Comparison of ENCODE assay signal across 8 cellular contexts in the genomic region with DNA sequence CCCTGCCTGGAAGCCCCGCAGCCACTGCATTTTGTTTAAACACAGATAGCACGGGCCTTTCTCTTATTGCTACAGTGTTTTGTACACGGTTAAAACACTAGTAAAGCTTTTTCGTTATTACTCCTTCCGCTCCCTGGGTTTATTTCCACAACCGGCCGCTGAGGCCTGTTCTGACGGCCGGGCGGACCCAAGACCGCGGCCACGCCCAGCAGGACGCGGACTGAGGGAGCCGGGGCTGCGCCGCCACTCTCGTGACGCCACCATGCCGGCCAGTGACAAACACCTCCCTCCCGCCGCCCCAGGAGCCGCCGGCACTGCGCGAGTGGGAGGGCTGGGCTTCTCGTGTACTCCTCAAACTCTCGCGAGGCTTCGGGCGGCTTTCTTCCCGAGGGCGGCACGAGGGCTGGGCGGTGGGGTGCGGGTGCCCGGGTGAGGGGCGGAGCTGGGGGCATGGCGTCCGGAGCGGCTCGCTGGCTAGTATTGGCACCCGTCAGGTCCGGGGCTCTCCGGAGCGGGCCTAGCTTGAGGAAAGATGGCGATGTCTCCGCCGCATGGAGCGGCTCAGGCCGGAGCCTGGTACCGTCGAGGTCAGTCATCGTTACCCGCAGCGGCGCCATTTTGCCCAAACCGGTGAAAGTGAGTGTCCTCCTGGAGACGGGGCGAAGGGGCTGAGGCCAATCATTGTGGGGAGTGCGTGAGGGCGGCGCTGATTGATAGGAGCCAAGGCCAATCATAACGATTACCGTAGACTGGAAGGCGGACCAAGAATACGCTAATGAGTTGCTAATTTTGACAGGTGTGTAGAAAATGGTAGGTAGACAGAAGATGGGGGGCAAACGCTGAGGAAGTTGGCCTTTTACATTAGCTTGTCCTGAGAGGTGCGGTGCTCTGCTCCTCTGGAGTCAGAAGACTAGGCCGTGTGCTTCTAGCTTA. TPM values are rescaled to one million over a fixed set of nuclear protein-coding genes. Genes with fewer than 3 reads are reported as not detected.
A peak's percentile ranks its signal among the peaks of the same experiment; 100 is the strongest.
DNase-seq lines count a peak whose midpoint lies in the region; ATAC-seq, FAIRE-seq and TF ChIP-seq lines count a peak whose summit lies in the region.

SMDT1 (plus strand) TSS at position 382 of the 933 bp plus-strand sequence; CDS start at position 451, 69 bp downstream.

- H3K4me2 ChIP-seq in OCI-LY7 (ENCODE audit: low read length): peak within 1 kb of the TSS; percentile 91
- peak within 1 kb of the TSS; percentile 90 for H3K4me2 ChIP-seq in endothelial cell of umbilical vein (ENCODE audit: insufficient read depth, low read length)

- intact Hi-C loops in OCI-LY7 (cut with micrococcal nuclease; ENCODE audit: unreplicated experiment) (loop anchor here (1.0 kb wide), 1 partner anchor 318 kb away; no protein-coding TSS in a partner anchor), endothelial cell of umbilical vein (cut with micrococcal nuclease) (loop anchor here (1.0 kb wide), 2 partner anchors 9 to 11 kb away; partner anchors contain the start of genes NAGA and NDUFA6)

- H3K4me1 ChIP-seq in OCI-LY7 (ENCODE audit: insufficient read depth, low read length, poor library complexity, severe bottlenecking) (peaks cover 15% of the 10 kb centered on the region), endothelial cell of umbilical vein (ENCODE audit: control insufficient read depth, extremely low read depth, insufficient read depth, low read length) (peaks cover 17% of the 10 kb centered on the region)

- H3K79me2 ChIP-seq in OCI-LY7 (ENCODE audit: insufficient read depth, low read depth, low read length): peaks cover 21% of the 10 kb centered on the region
- peaks cover 18% of the 10 kb centered on the region for H3K79me2 ChIP-seq in endothelial cell of umbilical vein (ENCODE audit: control insufficient read depth, insufficient read depth, low read length)

- BruUV-seq in OCI-LY7 (replicated peaks; lab: Mats Ljungman, UMichigan) (no TSS peak), endothelial cell of umbilical vein (replicated peaks; lab: Mats Ljungman, UMichigan) (TSS peak; percentile 75)

- no peaks in the 10 kb centered on the region for H3K9me1 ChIP-seq in endothelial cell of umbilical vein (replicated peaks; ENCODE audit: control insufficient read depth, extremely low read depth, insufficient read depth, low read length)

- peak within 1 kb of the TSS; percentile 58; the same call in 1 of the 2 replicates for H2AFZ ChIP-seq in OCI-LY7 (ENCODE audit: low read length)
- peak within 1 kb of the TSS; percentile 77 for H2AFZ ChIP-seq in endothelial cell of umbilical vein (ENCODE audit: low read depth, low read length)

- peak; percentile 82 for TF ChIP-seq POLR2A in endothelial cell of umbilical vein (IDR thresholded peaks at IDR 0.05; ENCODE audit: low read depth, low read length)

- POLR2A ChIA-PET in OCI-LY7 (lab: Charles Lee): interaction anchor here (0.6 to 2.9 kb wide), 4 partner anchors 11 to 40 kb away, joined by 3 to 18 read pairs (median 4); partner anchors contain the start of gene NDUFA6
- POLR2A ChIA-PET in endothelial cell of umbilical vein (lab: Charles Lee): interaction anchor here (0.5 to 1.5 kb wide), 4 partner anchors 9 to 140 kb away, joined by 3 to 6 read pairs (median 4); partner anchors contain the start of gene NDUFA6

- CTCF ChIA-PET in OCI-LY7 (lab: Charles Lee; ENCODE audit: unreplicated experiment): no interaction called here
- CTCF ChIA-PET in endothelial cell of umbilical vein (lab: Charles Lee): interaction anchor here (0.6 to 3.0 kb wide), 4 partner anchors 10 to 115 kb away, joined by 3 to 26 read pairs (median 4); partner anchors contain the start of gene NDUFA6

- peak within 1 kb of the TSS; percentile 91 for H3K9ac ChIP-seq in endothelial cell of umbilical vein (replicated peaks; ENCODE audit: extremely low read depth, insufficient read depth, low read length)

- dilution Hi-C loops in endothelial cell of umbilical vein (cut with MboI; ENCODE audit: extremely low pct_ligation_motif_present, low sequenced_read_pairs): no loop called here

- no peaks in the 10 kb centered on the region for H3K27me3 ChIP-seq in endothelial cell of umbilical vein (ENCODE audit: control insufficient read depth in 2 of 2, insufficient read depth in 2 of 2, low read length in 2 of 2)

- peak; percentile 72 for ATAC-seq in GM21526 (IDR thresholded peaks at IDR 0.05; ENCODE audit: low FRiP score, unreplicated experiment)

- no peaks in the 10 kb centered on the region for H3K9me2 ChIP-seq in OCI-LY7 (ENCODE audit: insufficient read depth, low read length)

- H3K36me3 ChIP-seq in OCI-LY7 (ENCODE audit: insufficient read depth, low read length) (peaks cover 32% of the 10 kb centered on the region), endothelial cell of umbilical vein (ENCODE audit: control insufficient read depth in 2 of 2, extremely low read depth in 1 of 2, insufficient read depth in 2 of 2, low read length in 2 of 2) (peaks cover 12 to 23% of the 10 kb centered on the region in 2 experiments)

- no peaks in the 10 kb centered on the region for H3K9me3 ChIP-seq in OCI-LY7 (ENCODE audit: low read length)
- H3K9me3 ChIP-seq in endothelial cell of umbilical vein (replicated peaks; ENCODE audit: control insufficient read depth, insufficient read depth, low read length): no peaks in the 10 kb centered on the region

- DNase-seq in D721Med (ENCODE audit: insufficient read length, low spot score) (peak; percentile 80), HuH-7.5 (ENCODE audit: low spot score) (peak; percentile 97), OCI-LY7 (ENCODE audit: low spot score) (peak; percentile 99), activated T-cell treated with anti-CD3 and anti-CD28 coated beads for 1 hour (ENCODE audit: low read depth) (peak; percentile 98), endothelial cell of umbilical vein (ENCODE audit: low read depth, low spot score) (peak; percentile 98), midbrain (lab: John Stamatoyannopoulos, UW) (peak; percentile 97)
- peak; percentile 97 to 98 for DNase-seq in stimulated activated CD8-positive, alpha-beta memory T cell treated with anti-CD3 and anti-CD28 coated beads, Interleukin-2, amount 100 ng/mL, for 1 hour (ENCODE audit: low read depth in 2 of 2)

- peak within 1 kb of the TSS; percentile 70 for H3K27ac ChIP-seq in OCI-LY7 (ENCODE audit: low read depth, low read length, poor library complexity, severe bottlenecking)
- H3K27ac ChIP-seq in endothelial cell of umbilical vein (ENCODE audit: insufficient read depth, low read depth, low read length): peak within 1 kb of the TSS; percentile 84

- TF ChIP-seq CTCF in D721Med (IDR thresholded peaks at IDR 0.05; ENCODE audit: insufficient read depth, missing control alignments) (no peak), OCI-LY7 (conservative IDR thresholded peaks at IDR 0.05; ENCODE audit: low read length) (no peak), endothelial cell of umbilical vein (IDR thresholded peaks at IDR 0.05; ENCODE audit: extremely low read depth in 1 of 2, insufficient read depth in 1 of 2, low read depth in 1 of 2, low read length in 2 of 2) (no peak)

- no peak for FAIRE-seq in D721Med (lab: Jason Lieb, UNC)
- peak; percentile 99 for FAIRE-seq in endothelial cell of umbilical vein (lab: Jason Lieb, UNC)

- H3K4me3 ChIP-seq in OCI-LY7 (ENCODE audit: low read depth, low read length, poor library complexity, severe bottlenecking): peak within 1 kb of the TSS; percentile 79
- H3K4me3 ChIP-seq in endothelial cell of umbilical vein (replicated peaks in 1 of 3; ENCODE audit: insufficient read depth in 1 of 3, low read depth in 1 of 3, low read length in 3 of 3): peak within 1 kb of the TSS; percentile 59 to 96 (median 79)

- no peaks in the 10 kb centered on the region for H4K20me1 ChIP-seq in OCI-LY7 (ENCODE audit: insufficient read depth, low read length)
- H4K20me1 ChIP-seq in endothelial cell of umbilical vein (replicated peaks; ENCODE audit: control insufficient read depth, extremely low read depth, insufficient read depth, low read length): no peaks in the 10 kb centered on the region

TF ChIP-seq in endothelial cell of umbilical vein, 7 proteins besides CTCF, POLR2A, EP300 and RAD21:
- TF ChIP-seq, protein P1, sequence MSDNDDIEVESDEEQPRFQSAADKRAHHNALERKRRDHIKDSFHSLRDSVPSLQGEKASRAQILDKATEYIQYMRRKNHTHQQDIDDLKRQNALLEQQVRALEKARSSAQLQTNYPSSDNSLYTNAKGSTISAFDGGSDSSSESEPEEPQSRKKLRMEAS (IDR thresholded peaks at IDR 0.05; ENCODE audit: insufficient read depth, insufficient read length): peak; percentile 63
- TF ChIP-seq FOS (IDR thresholded peaks at IDR 0.05; ENCODE audit: borderline replicate concordance, insufficient read depth, low read length) (no peak), POLR2AphosphoS5 (IDR thresholded peaks at IDR 0.05; ENCODE audit: insufficient read depth, low read depth, low read length) (peak; percentile 94)

RNA-seq across cellular contexts. Expression of gene SMDT1, which starts in this region (rescaled TPM):
- 23.0 and 31.5 TPM in 2 replicates for total RNA-seq in OCI-LY7 (2014; rRNA removed; shearing (Covaris generic))
- total RNA-seq in OCI-LY7 (2022): 111 and 114 TPM in 2 replicates
- total RNA-seq in endothelial cell of umbilical vein: 61.2 and 64.8 TPM in 2 replicates
- 57.9 and 74.2 TPM in 2 replicates for polyA plus RNA-seq in endothelial cell of umbilical vein
- polyA plus RNA-seq in endothelial cell of umbilical vein (2011; cell fraction: cytosol; rRNA removed): 63.3 and 67.0 TPM in 2 replicates
- polyA plus RNA-seq in endothelial cell of umbilical vein (2011; cell fraction: nucleus; rRNA removed): 15.9 and 25.6 TPM in 2 replicates
- 45.3 and 54.5 TPM in 2 replicates for polyA plus RNA-seq in endothelial cell of umbilical vein (2012)
- polyA minus RNA-seq in endothelial cell of umbilical vein: 8.8 and 13.9 TPM in 2 replicates
- polyA minus RNA-seq in endothelial cell of umbilical vein (2011; cell fraction: cytosol; rRNA and poly(A)+ RNA removed): 9.1 TPM
- 10.1 and 11.7 TPM in 2 replicates for polyA minus RNA-seq in endothelial cell of umbilical vein (2011; cell fraction: nucleus; rRNA and poly(A)+ RNA removed)

Comparison
In these comparisons a context has a peak if more than half of its experiments do, and no peak if none do; other contexts are left out.
1. Peak in every context shown above with its lines: DNase-seq, ATAC-seq, H3K4me3 ChIP-seq and H3K27ac ChIP-seq.